In genomic region chr10:81838950-81839349, GRCh38 we compare ENCODE assay signal across 15 cellular contexts. TPM values are rescaled to one million over a fixed set of nuclear protein-coding genes. Genes with fewer than 3 reads are reported as not detected.
A peak's percentile ranks its signal among the peaks of the same experiment; 100 is the strongest.
DNase-seq lines count a peak whose midpoint lies in the region; ATAC-seq and TF ChIP-seq lines count a peak whose summit lies in the region.
"Had no signal": no experiment of that assay in that cellular context is flagged by ENCODE, and none has a peak within 500 bp of the region (broad histone marks: within the 10 kb centered on the region; RNA-seq: fewer than 3 reads in every experiment).

No MANE protein-coding gene starts in this region.

- no peaks in the 10 kb centered on the region for H3K4me1 ChIP-seq in endodermal cell (ENCODE audit: control insufficient read depth, insufficient read depth, low read length)
- H3K4me1 ChIP-seq in aorta (ENCODE audit: control insufficient read depth in 1 of 2, insufficient read depth in 2 of 2, low read length in 2 of 2) = no peaks in the 10 kb centered on the region

- H3K36me3 Mint-ChIP-seq in endodermal cell (ENCODE audit: low read depth) (no peaks in the 10 kb centered on the region), progenitor cell of endocrine pancreas (ENCODE audit: insufficient read depth) (no peaks in the 10 kb centered on the region)

- H3K27me3 ChIP-seq in endodermal cell (ENCODE audit: control insufficient read depth, insufficient read depth, low read length, poor library complexity, severe bottlenecking) (no peaks in the 10 kb centered on the region), aorta (ENCODE audit: control insufficient read depth in 1 of 2, insufficient read depth in 2 of 2, low read length in 1 of 2) (no peaks in the 10 kb centered on the region)

- H3K4me3 ChIP-seq in LNCaP clone FGC (ENCODE audit: low read depth, low read length) (no peak overlapping the region), endodermal cell (ENCODE audit: low read length) (no peak overlapping the region), aorta (ENCODE audit: low read length in 2 of 2) (no peak overlapping the region)
- H3K4me3 ChIP-seq: thoracic aorta had no signal

- H3K9me3 ChIP-seq in endodermal cell (ENCODE audit: control insufficient read depth, low read length) (no peaks in the 10 kb centered on the region), aorta (ENCODE audit: control insufficient read depth, low read length) (no peaks in the 10 kb centered on the region)
- H3K9me3 ChIP-seq: thoracic aorta had no signal

- H3K4me1 Mint-ChIP-seq in endodermal cell (peaks cover 3% of the 10 kb centered on the region), progenitor cell of endocrine pancreas (ENCODE audit: low read depth) (peaks cover 13% of the 10 kb centered on the region)

- TF ChIP-seq CTCF in LNCaP clone FGC (IDR thresholded peaks at IDR 0.05; ENCODE audit: control insufficient read depth, extremely low read depth, insufficient read depth) (peak; percentile 57), endodermal cell (conservative IDR thresholded peaks at IDR 0.05) (peak; percentile 74), progenitor cell of endocrine pancreas (IDR thresholded peaks at IDR 0.05; ENCODE audit: unreplicated experiment) (peak; percentile 41)

- H3K9me3 Mint-ChIP-seq in endodermal cell (no peaks in the 10 kb centered on the region), progenitor cell of endocrine pancreas (ENCODE audit: low read depth) (no peaks in the 10 kb centered on the region)

- H3K27ac ChIP-seq in endodermal cell (ENCODE audit: low read depth, low read length) (no peak overlapping the region), aorta (ENCODE audit: low read depth in 1 of 2, low read length in 2 of 2) (no peak overlapping the region)
- H3K27ac ChIP-seq: thoracic aorta had no signal

- no peak overlapping the region for H3K9ac ChIP-seq in endodermal cell (ENCODE audit: extremely low read depth, low read length, poor library complexity, severe bottlenecking)

- peak; percentile 43 for DNase-seq in DMS 273 (lab: John Stamatoyannopoulos, UW; ENCODE audit: unreplicated experiment)
- DNase-seq in DMS 273 treated with DMSO at 0.1 percent for 48 hours (lab: John Stamatoyannopoulos, UW) = no peak
- no peak for DNase-seq in LNCaP clone FGC (ENCODE audit: low read depth)
- DNase-seq in endodermal cell = peak; percentile 78
- no peak for DNase-seq in progenitor cell of endocrine pancreas (ENCODE audit: low spot score, unreplicated experiment)
- no peak for DNase-seq in aorta
- no peak for DNase-seq in stimulated activated naive CD4-positive, alpha-beta T cell treated with Interleukin-2 at 50 U/mL for 16 hours (lab: John Stamatoyannopoulos, UW)
- DNase-seq in germinal center (ENCODE audit: low spot score) = no peak
- DNase-seq: 8988T; activated CD4-positive, alpha-beta T cell treated with anti-CD3 and anti-CD28 coated beads, Interleukin-2, amount 50 U/mL, for 1 hour; NCI-H1092; NCI-H748 treated with DMSO at 0.1 percent for 48 hours had no signal

- H3K4me3 Mint-ChIP-seq in endodermal cell = no peak overlapping the region
- no peak overlapping the region for H3K4me3 Mint-ChIP-seq in progenitor cell of endocrine pancreas (ENCODE audit: low read depth)

- intact Hi-C loops in aorta (cut with DNase I) = no loop called here

- H3K36me3 ChIP-seq in endodermal cell (ENCODE audit: control insufficient read depth, insufficient read depth, low read length) = no peaks in the 10 kb centered on the region
- H3K36me3 ChIP-seq in aorta (ENCODE audit: control insufficient read depth in 1 of 2, insufficient read depth in 2 of 2, low read length in 1 of 2) = no peaks in the 10 kb centered on the region
- H3K36me3 ChIP-seq: thoracic aorta had no signal

- no peak for ATAC-seq in aorta (ENCODE audit: low FRiP score)

- H3K27me3 Mint-ChIP-seq in endodermal cell (ENCODE audit: insufficient read depth) (no peaks in the 10 kb centered on the region), progenitor cell of endocrine pancreas (no peaks in the 10 kb centered on the region)

- no peak overlapping the region for H3K27ac Mint-ChIP-seq in endodermal cell
- no peak overlapping the region for H3K27ac Mint-ChIP-seq in progenitor cell of endocrine pancreas

RNA-seq across cellular contexts. Expression of gene NRG3, which starts 36.0 kb away (rescaled TPM):
- 1 to 10 TPM; 1.7 to 2.3 TPM for total RNA-seq in endodermal cell
- polyA plus RNA-seq in endodermal cell (2013, experiment 1 of 2) = 3.2 TPM
- 4.3 TPM for polyA plus RNA-seq in endodermal cell (2013, experiment 2 of 2)
- total RNA-seq in progenitor cell of endocrine pancreas = 29.5 and 32.2 TPM in 2 replicates
- total RNA-seq in aorta = under 1 TPM; 0.81 to 0.87 TPM
- 1 to 10 TPM in 1 of 2 donors, under 1 TPM in 1; 0.50 to 1.1 TPM for polyA plus RNA-seq in aorta
- total RNA-seq: bronchial epithelial cell, Daoy had no signal

Comparison
In these comparisons a context has a peak if more than half of its experiments do, and no peak if none do; other contexts are left out.
1. DNase-seq: peak in DMS 273 (single experiment) and endodermal cell (single experiment); none in DMS 273 treated with DMSO at 0.1 percent for 48 hours (single experiment), LNCaP clone FGC (single experiment), progenitor cell of endocrine pancreas (single experiment), aorta (0 of 2), stimulated activated naive CD4-positive, alpha-beta T cell treated with Interleukin-2 at 50 U/mL for 16 hours (single experiment) and germinal center (single experiment).
2. Peak in every context shown above with its lines, with median percentiles within 50 percentile points of each other: CTCF ChIP-seq.